ENCODE assay signal across 10 cellular contexts in genomic region chrX:68989865-68990606, GRCh38.
A peak's percentile ranks its signal among the peaks of the same experiment; 100 is the strongest.
DNase-seq lines count a peak whose midpoint lies in the region; ATAC-seq, FAIRE-seq and TF ChIP-seq lines count a peak whose summit lies in the region.
"Had no signal": no experiment of that assay in that cellular context is flagged by ENCODE, and none has a peak within 500 bp of the region (broad histone marks: within the 10 kb centered on the region; RNA-seq: fewer than 3 reads in every experiment).

No MANE protein-coding gene starts in this region.

- H3K9me3 ChIP-seq in IMR-90 (ENCODE audit: control insufficient read depth, insufficient read depth, low read length) (no peaks in the 10 kb centered on the region; the same call in 1 of the 2 replicates), mesodermal cell (ENCODE audit: control insufficient read depth, low read length) (no peaks in the 10 kb centered on the region)
- H3K9me3 ChIP-seq: BLaER1 had no signal

- H3K4me1 ChIP-seq in IMR-90 (ENCODE audit: control insufficient read depth, insufficient read depth, low read length), result peaks cover 10% of the 10 kb centered on the region
- peaks cover 12% of the 10 kb centered on the region for H3K4me1 ChIP-seq in mesodermal cell (ENCODE audit: control insufficient read depth, insufficient read depth, low read length, poor library complexity, severe bottlenecking)

- H4K8ac ChIP-seq in IMR-90 (ENCODE audit: low read depth in 2 of 2, low read length in 2 of 2), result peak overlapping the region in 1 of 2 experiments; percentile 67; a peak in 3 of 4 replicates

- DNase-seq in AG04449 (ENCODE audit: low read depth, low spot score) (peak; percentile 51), IMR-90 (peak; percentile 82), epidermal melanocyte (ENCODE audit: insufficient read length, low spot score) (peak; percentile 19), immature natural killer cell (no peak), GM12891 (ENCODE audit: insufficient read length, low spot score) (no peak)
- DNase-seq in activated CD8-positive, alpha-beta memory T cell treated with anti-CD3 and anti-CD28 coated beads, Interleukin-2, amount 50 U/mL, for 48 hours, result no peak
- DNase-seq in activated naive CD4-positive, alpha-beta T cell treated with anti-CD3 and anti-CD28 coated beads for 36 hours, result no peak

- peak overlapping the region; percentile 13; the same call in 1 of the 2 replicates for H2AK5ac ChIP-seq in IMR-90 (ENCODE audit: low read depth, low read length)

- H3K27me3 Mint-ChIP-seq in immature natural killer cell (ENCODE audit: low read depth in 3 of 3), result peaks cover 0 to 4% (median 2%) of the 10 kb centered on the region in 3 donors
- no peaks in the 10 kb centered on the region for H3K27me3 Mint-ChIP-seq in activated naive CD4-positive, alpha-beta T cell treated with anti-CD3 and anti-CD28 coated beads for 36 hours (ENCODE audit: low read depth)

- H3K27ac Mint-ChIP-seq in immature natural killer cell, result no peak overlapping the region
- H3K27ac Mint-ChIP-seq in activated naive CD4-positive, alpha-beta T cell treated with anti-CD3 and anti-CD28 coated beads for 36 hours, result no peak overlapping the region

- peak overlapping the region; percentile 83 for H2BK20ac ChIP-seq in IMR-90 (ENCODE audit: low read depth, low read length)

- TF ChIP-seq RAD21 in IMR-90 (IDR thresholded peaks at IDR 0.05; ENCODE audit: low read length), result no peak

- H2AK9ac ChIP-seq in IMR-90 (replicated peaks; ENCODE audit: low read depth, low read length, poor library complexity), result peak overlapping the region; percentile 76

- POLR2A ChIA-PET in AG04449 (lab: Yijun Ruan, JAX), result interaction anchor here (0.9 to 1.7 kb wide), 2 partner anchors 12 to 161 kb away, joined by 3 to 10 read pairs; partner anchors contain the start of gene EFNB1
- POLR2A ChIA-PET in IMR-90 (lab: Charles Lee; ENCODE audit: unreplicated experiment), result interaction anchor here (0.9 kb wide), 1 partner anchor 161 kb away, joined by 3 read pairs; the partner anchor contains the start of gene EFNB1

- no peak for TF ChIP-seq CTCF in AG04449 (IDR thresholded peaks at IDR 0.05; ENCODE audit: insufficient read depth, low read length, missing control alignments)
- no peak for TF ChIP-seq CTCF in IMR-90 (conservative IDR thresholded peaks at IDR 0.05; ENCODE audit: low read depth, low read length)

- H3K4me3 Mint-ChIP-seq in immature natural killer cell, result no peak overlapping the region
- H3K4me3 Mint-ChIP-seq in activated naive CD4-positive, alpha-beta T cell treated with anti-CD3 and anti-CD28 coated beads for 36 hours, result no peak overlapping the region

- H3K9ac ChIP-seq in IMR-90 (ENCODE audit: low read depth, low read length), result no peak overlapping the region
- H3K9ac ChIP-seq: BLaER1 had no signal

- H3K56ac ChIP-seq in IMR-90 (ENCODE audit: extremely low read depth, insufficient read depth, low read length), result no peak overlapping the region

- H4K20me1 ChIP-seq in IMR-90 (ENCODE audit: insufficient read depth, low read length), result no peaks in the 10 kb centered on the region
- H4K20me1 ChIP-seq: BLaER1 had no signal

- in situ Hi-C loops in IMR-90 (cut with MboI; ENCODE audit: low sequenced_read_pairs), result no loop called here

- H4K91ac ChIP-seq in IMR-90 (ENCODE audit: insufficient read depth, low read depth, low read length), result peak overlapping the region; percentile 69

- 0 out of 2 replicates have a peak, but pooled peaks cover 6% of the 10 kb centered on the region for H3K9me1 ChIP-seq in IMR-90 (ENCODE audit: insufficient read depth, low read length)

- H3K18ac ChIP-seq in IMR-90 (ENCODE audit: low read depth, low read length), result peak overlapping the region; percentile 84

- no peak overlapping the region for H3K23ac ChIP-seq in IMR-90 (ENCODE audit: low read depth, low read length)

- intact Hi-C loops in IMR-90 (cut with micrococcal nuclease), result loop anchor here (10.0 kb wide), 1 partner anchor 235 kb away; no protein-coding TSS in a partner anchor
- intact Hi-C loops in activated naive CD4-positive, alpha-beta T cell treated with anti-CD3 and anti-CD28 coated beads for 36 hours (cut with micrococcal nuclease), result no loop called here

- H2AFZ ChIP-seq in IMR-90 (replicated peaks; ENCODE audit: low read length, poor library complexity), result peak overlapping the region; percentile 72

- peak overlapping the region; percentile 56; the same call in 1 of the 3 replicates for H2BK15ac ChIP-seq in IMR-90 (ENCODE audit: low read depth, low read length)

- WGBS in IMR-90 (ENCODE audit: extremely low coverage in 2 of 2, insufficient read length in 1 of 2), 2 experiments, result 20% methylated on average over 3 of the region's 17 CpGs; no CpG with 5 or more reads in 1 of the 2 experiments
- 17 to 25% methylated on average over 3 to 6 of the region's 17 CpGs for WGBS in mesodermal cell (ENCODE audit: insufficient coverage in 2 of 2), 2 experiments

- TF ChIP-seq POLR2A in IMR-90 (IDR thresholded peaks at IDR 0.05; ENCODE audit: low read depth, low read length) (no peak), GM12891 (IDR thresholded peaks at IDR 0.05; ENCODE audit: low read depth, low read length) (no peak)

- H3K9me3 Mint-ChIP-seq in immature natural killer cell, result no peaks in the 10 kb centered on the region
- no peaks in the 10 kb centered on the region for H3K9me3 Mint-ChIP-seq in activated naive CD4-positive, alpha-beta T cell treated with anti-CD3 and anti-CD28 coated beads for 36 hours

- H3K27ac ChIP-seq in IMR-90 (ENCODE audit: insufficient read depth, low read length) (peak overlapping the region; percentile 53; the same call in 1 of the 2 replicates), mesodermal cell (ENCODE audit: low read depth, low read length, severe bottlenecking) (peak overlapping the region; percentile 76)
- H3K27ac ChIP-seq: BLaER1 had no signal

- no peak for FAIRE-seq in GM12891 (lab: Jason Lieb, UNC)

- H3K4ac ChIP-seq in IMR-90 (ENCODE audit: low read depth, low read length), result peak overlapping the region; percentile 73

- H3K36me3 ChIP-seq in IMR-90 (ENCODE audit: control insufficient read depth, insufficient read depth, low read length), result no peaks in the 10 kb centered on the region
- H3K36me3 ChIP-seq in mesodermal cell (ENCODE audit: control insufficient read depth, insufficient read depth, low read length), result no peaks in the 10 kb centered on the region
- H3K36me3 ChIP-seq: BLaER1 had no signal

- H3K4me1 Mint-ChIP-seq in immature natural killer cell, result no peaks in the 10 kb centered on the region
- no peaks in the 10 kb centered on the region for H3K4me1 Mint-ChIP-seq in activated naive CD4-positive, alpha-beta T cell treated with anti-CD3 and anti-CD28 coated beads for 36 hours (ENCODE audit: low read depth)

- BruUV-seq in IMR-90 (replicated peaks; lab: Mats Ljungman, UMichigan), result no TSS peak

- peak overlapping the region; percentile 25 for H2BK5ac ChIP-seq in IMR-90 (ENCODE audit: low read depth, low read length, poor library complexity, severe bottlenecking)

- CTCF ChIA-PET in AG04449 (lab: Yijun Ruan, JAX) (interaction anchor here (1.2 kb wide), 1 partner anchor 10 kb away, joined by 4 read pairs; no protein-coding TSS in a partner anchor), IMR-90 (lab: Yijun Ruan, JAX) (no interaction called here)
- CTCF ChIA-PET in activated naive CD4-positive, alpha-beta T cell treated with anti-CD3 and anti-CD28 coated beads for 36 hours (lab: Charles Lee), result no interaction called here

- ATAC-seq in IMR-90 (ENCODE audit: low read depth), result peak; percentile 93

- peak overlapping the region; percentile 52 for H4K5ac ChIP-seq in IMR-90 (ENCODE audit: low read depth, low read length)

- H3K79me1 ChIP-seq in IMR-90 (ENCODE audit: low read depth in 1 of 2, low read length in 2 of 2), result no peaks in the 10 kb centered on the region

- H3K4me3 ChIP-seq in AG04449 (ENCODE audit: low read depth, low read length), result no peak overlapping the region
- no peak overlapping the region for H3K4me3 ChIP-seq in IMR-90 (ENCODE audit: insufficient read depth, low read depth, low read length)
- no peak overlapping the region for H3K4me3 ChIP-seq in mesodermal cell (ENCODE audit: extremely low read depth, insufficient read depth, low read length, poor library complexity, severe bottlenecking)
- H3K4me3 ChIP-seq: BLaER1, skin epidermis had no signal

- peaks cover 11% of the 10 kb centered on the region; the same call in 1 of the 2 replicates for H3K27me3 ChIP-seq in IMR-90 (ENCODE audit: control insufficient read depth, insufficient read depth, low read length)

- H3K36me3 Mint-ChIP-seq in immature natural killer cell, result no peaks in the 10 kb centered on the region
- no peaks in the 10 kb centered on the region for H3K36me3 Mint-ChIP-seq in activated naive CD4-positive, alpha-beta T cell treated with anti-CD3 and anti-CD28 coated beads for 36 hours (ENCODE audit: low read depth)

- peak overlapping the region; percentile 80 for H2BK120ac ChIP-seq in IMR-90 (ENCODE audit: low read depth, low read length)

- dilution Hi-C loops in IMR-90 (cut with HindIII; ENCODE audit: low sequenced_read_pairs, unreplicated experiment), result no loop called here

- 0 out of 2 replicates have a peak overlapping the region, but pooled peaks have one; percentile 55 for H3K14ac ChIP-seq in IMR-90 (replicated peaks; ENCODE audit: low read depth, low read length)

- no peak overlapping the region; the same call in 1 of the 2 replicates for H3K4me2 ChIP-seq in IMR-90 (ENCODE audit: low read depth, low read length)
- H3K4me2 ChIP-seq: BLaER1 had no signal

TF ChIP-seq in IMR-90, 13 proteins besides CTCF, POLR2A, EP300 and RAD21 (continues in another document):
- TF ChIP-seq MAFK (IDR thresholded peaks at IDR 0.05; ENCODE audit: low read depth, low read length), result no peak
- no peak for TF ChIP-seq RFX5 (IDR thresholded peaks at IDR 0.05; ENCODE audit: low read depth, low read length)
- TF ChIP-seq BHLHE40 (IDR thresholded peaks at IDR 0.05; ENCODE audit: low read depth, low read length), result no peak
- TF ChIP-seq CEBPB (IDR thresholded peaks at IDR 0.05; ENCODE audit: low read depth, low read length), result no peak
- TF ChIP-seq MXI1 (IDR thresholded peaks at IDR 0.05; ENCODE audit: borderline replicate concordance, low read depth, low read length), result no peak

TF ChIP-seq in GM12891, 5 proteins besides CTCF, POLR2A, EP300 and RAD21:
- TF ChIP-seq SPI1 (IDR thresholded peaks at IDR 0.05; ENCODE audit: low read depth, low read length) (no peak), POLR2AphosphoS5 (IDR thresholded peaks at IDR 0.05; ENCODE audit: low read depth, low read length) (no peak), POU2F2 (IDR thresholded peaks at IDR 0.05; ENCODE audit: low read depth, low read length) (no peak), TAF1 (IDR thresholded peaks at IDR 0.05; ENCODE audit: low read depth, low read length) (no peak), PAX5 (IDR thresholded peaks at IDR 0.05; ENCODE audit: insufficient read depth, low read length, severe bottlenecking) (no peak)

Comparison
In these comparisons a context has a peak if more than half of its experiments do, and no peak if none do; other contexts are left out.
1. DNase-seq: peak in AG04449 (single experiment), IMR-90 (single experiment) and epidermal melanocyte (single experiment); none in activated CD8-positive, alpha-beta memory T cell treated with anti-CD3 and anti-CD28 coated beads, Interleukin-2, amount 50 U/mL, for 48 hours (single experiment), immature natural killer cell (0 of 3), activated naive CD4-positive, alpha-beta T cell treated with anti-CD3 and anti-CD28 coated beads for 36 hours (single experiment) and GM12891 (single experiment).